ENCODE assay signal across 19 cellular contexts in genomic region chr20:5369622-5370021, GRCh38.
A peak's percentile ranks its signal among the peaks of the same experiment; 100 is the strongest.
DNase-seq lines count a peak whose midpoint lies in the region; ATAC-seq and TF ChIP-seq lines count a peak whose summit lies in the region.
"Had no signal": no experiment of that assay in that cellular context is flagged by ENCODE, and none has a peak within 500 bp of the region (broad histone marks: within the 10 kb centered on the region; RNA-seq: fewer than 3 reads in every experiment).

No MANE protein-coding gene starts in this region.

- peaks cover 5% of the 10 kb centered on the region for H3K9me3 ChIP-seq in WERI-Rb-1 (ENCODE audit: severe bottlenecking)
- H3K9me3 ChIP-seq: SJCRH30 had no signal

- peak; percentile 23 for DNase-seq in activated CD4-positive, alpha-beta T cell treated with anti-CD3 and anti-CD28 coated beads for 48 hours
- no peak for DNase-seq in activated CD4-positive, alpha-beta T cell treated with anti-CD3 and anti-CD28 coated beads for 4 hours
- DNase-seq in WERI-Rb-1: peak; percentile 16
- DNase-seq in stimulated activated naive CD8-positive, alpha-beta T cell treated with anti-CD3 and anti-CD28 coated beads, Interleukin-15, Interleukin-2, amounts not matched to agents 100 U/mL and 50 U/mL, for 24 hours: no peak
- DNase-seq in T-helper 1 cell: no peak
- DNase-seq in SHP77 (lab: John Stamatoyannopoulos, UW): no peak
- DNase-seq: 8988T; CD4-positive, CD25-positive, alpha-beta regulatory T cell; COR-L47; DMS 273 treated with DMSO at 0.1 percent for 48 hours; DND-41; NCI-H1417 treated with DMSO at 0.1 percent for 48 hours; NCI-H187 treated with DMSO at 0.1 percent for 48 hours; NCI-H345; NCI-H524 treated with DMSO at 0.1 percent for 48 hours; SJCRH30 had no signal

- peaks cover 10% of the 10 kb centered on the region for H3K27me3 ChIP-seq in WERI-Rb-1 (ENCODE audit: insufficient read depth, low read depth, severe bottlenecking)

- no peak overlapping the region for H3K4me3 ChIP-seq in WERI-Rb-1 (ENCODE audit: low read depth, low read length)
- H3K4me3 ChIP-seq: SJCRH30 had no signal

- H3K27ac ChIP-seq in WERI-Rb-1: no peak overlapping the region
- H3K27ac ChIP-seq: KMS-11, SJCRH30 had no signal

- TF ChIP-seq CTCF in WERI-Rb-1 (IDR thresholded peaks at IDR 0.05; ENCODE audit: low read depth, low read length): no peak

- H3K36me3 ChIP-seq in WERI-Rb-1: no peaks in the 10 kb centered on the region
- H3K36me3 ChIP-seq: SJCRH30 had no signal

- peak; percentile 49 for ATAC-seq in GM19351 (IDR thresholded peaks at IDR 0.05; ENCODE audit: unreplicated experiment)
- ATAC-seq in stimulated activated naive CD8-positive, alpha-beta T cell treated with anti-CD3 and anti-CD28 coated beads, Interleukin-15, Interleukin-2, amounts not matched to agents 100 U/mL and 50 U/mL, for 24 hours: peak; percentile 56
- no peak for ATAC-seq in HG03175 (IDR thresholded peaks at IDR 0.05; ENCODE audit: unreplicated experiment)

Comparison
In these comparisons a context has a peak if more than half of its experiments do, and no peak if none do; other contexts are left out.
1. DNase-seq: peak in activated CD4-positive, alpha-beta T cell treated with anti-CD3 and anti-CD28 coated beads for 48 hours (single experiment) and WERI-Rb-1 (single experiment); none in activated CD4-positive, alpha-beta T cell treated with anti-CD3 and anti-CD28 coated beads for 4 hours (0 of 2), stimulated activated naive CD8-positive, alpha-beta T cell treated with anti-CD3 and anti-CD28 coated beads, Interleukin-15, Interleukin-2, amounts not matched to agents 100 U/mL and 50 U/mL, for 24 hours (single experiment), T-helper 1 cell (0 of 5) and SHP77 (0 of 2).